In genomic region chr16:67283039-67283825, GRCh38 we compare ENCODE assay signal across 1 cellular context.
TF ChIP-seq lines count a peak whose summit lies in the region.

No MANE protein-coding gene starts in this region.

TF ChIP-seq in HEK293, 187 proteins besides CTCF, POLR2A, EP300 and RAD21:
- TF ChIP-seq ZNF398 (tag by site-specific recombination; IDR thresholded peaks at IDR 0.05) = 0 out of 2 replicates have a peak, but pooled peaks have one; percentile 9
- TF ChIP-seq MEIS1 (CRISPR knock-in tag; IDR thresholded peaks at IDR 0.05; ENCODE audit: borderline replicate concordance) = no peak
- no peak for TF ChIP-seq ZNF426 (tag by site-specific recombination; IDR thresholded peaks at IDR 0.05)
- no peak for TF ChIP-seq ZNF518A (tag by site-specific recombination; conservative IDR thresholded peaks at IDR 0.05; ENCODE audit: low read depth)
- TF ChIP-seq ZNF146 (tag by site-specific recombination; IDR thresholded peaks at IDR 0.05) = no peak
- TF ChIP-seq ZNF660 (tag by site-specific recombination; IDR thresholded peaks at IDR 0.05) = no peak
- no peak for TF ChIP-seq ZNF350 (tag by site-specific recombination; IDR thresholded peaks at IDR 0.05)
- no peak for TF ChIP-seq GLIS2 (tag by site-specific recombination; IDR thresholded peaks at IDR 0.05)
- TF ChIP-seq ZNF692 (tag by site-specific recombination; IDR thresholded peaks at IDR 0.05) = peak; percentile 30; the same call in 1 of the 2 replicates
- peak; percentile 73 for TF ChIP-seq ATF2 (tag by site-specific recombination; IDR thresholded peaks at IDR 0.05; ENCODE audit: low read depth)
- TF ChIP-seq ZNF623 (tag by site-specific recombination; IDR thresholded peaks at IDR 0.05) = peak; percentile 100
- TF ChIP-seq WT1 (tag by site-specific recombination; IDR thresholded peaks at IDR 0.05) = no peak
- no peak for TF ChIP-seq TCF7L2 (IDR thresholded peaks at IDR 0.05; ENCODE audit: borderline replicate concordance, low read depth, low read length)
- peak; percentile 77; the same call in 1 of the 2 replicates for TF ChIP-seq ZBTB48 (tag by site-specific recombination; IDR thresholded peaks at IDR 0.05)
